Comparison of ENCODE assay signal across 25 cellular contexts in genomic region chr12:82804601-82805000, GRCh38.
"Had no signal": no experiment of that assay in that cellular context is flagged by ENCODE, and none has a peak within 500 bp of the region (broad histone marks: within the 10 kb centered on the region; RNA-seq: fewer than 3 reads in every experiment).

No MANE protein-coding gene starts in this region.

- H3K4me3 ChIP-seq: adrenal gland, SK-N-MC had no signal

- H3K9me3 ChIP-seq: adrenal gland had no signal

- H3K27ac ChIP-seq: adrenal gland, SK-N-MC, VCaP had no signal

- DNase-seq: activated CD4-positive, alpha-beta memory T cell treated with anti-CD3 and anti-CD28 coated beads, Interleukin-2, amount 10 ng/mL, durations not matched to agents 7 days and 5 days; activated CD4-positive, alpha-beta T cell treated with anti-CD3 and anti-CD28 coated beads for 36 hours; activated CD4-positive, alpha-beta T cell treated with anti-CD3 and anti-CD28 coated beads, Interleukin-2, amount 50 U/mL, for 1 hour; activated gamma-delta T cell treated with Interleukin-2 at 50 U/mL for 16 hours; activated naive CD4-positive, alpha-beta T cell treated with anti-CD3 and anti-CD28 coated beads, Interleukin-2, amount 50 U/mL, for 16 hours; activated naive CD8-positive, alpha-beta T cell treated with anti-CD3 and anti-CD28 coated beads, Interleukin-2, amount 10 ng/mL, durations not matched to agents 7 days and 5 days; activated T-cell treated with anti-CD3 and anti-CD28 coated beads for 4 hours; activated T-cell treated with anti-CD3 and anti-CD28 coated beads, Interleukin-2, amount 50 U/mL, for 48 hours; adrenal gland; anterior cingulate cortex; IMR-90; Kasumi-1; KBM-7; MV-4-11; NCI-H1092 treated with DMSO at 0.1 percent for 48 hours; NCI-H1417 treated with DMSO at 0.1 percent for 48 hours; NCI-H1694; NCI-H2029 treated with DMSO at 0.1 percent for 48 hours; NCI-H345; NCI-H510A; NCI-H526 treated with DMSO at 0.1 percent for 48 hours; NCI-H82; T-cell had no signal

- H3K27me3 ChIP-seq: adrenal gland had no signal

- H3K36me3 ChIP-seq: adrenal gland had no signal

- H3K4me1 ChIP-seq: adrenal gland had no signal
